Comparison of ENCODE assay signal across 20 cellular contexts in the genomic region with DNA sequence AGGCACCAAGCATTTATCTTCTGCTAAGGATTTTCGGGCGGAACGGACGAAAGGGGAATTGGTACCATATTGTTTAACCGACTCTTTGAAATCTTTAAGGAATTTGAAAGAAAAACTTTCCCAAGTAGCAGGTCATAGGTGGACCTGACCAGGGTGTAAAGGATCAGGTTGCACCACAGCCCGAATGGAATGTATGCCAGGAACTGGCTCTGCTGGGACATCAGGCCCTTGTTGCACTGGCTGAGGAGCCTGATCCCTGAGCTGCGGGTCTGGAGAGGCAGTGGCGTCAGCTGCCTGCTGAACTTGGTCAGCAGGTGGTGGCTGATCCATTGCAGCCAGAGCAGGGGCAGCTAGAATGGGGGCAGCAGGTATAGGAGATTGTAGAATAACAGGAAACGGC. TPM values are rescaled to one million over a fixed set of nuclear protein-coding genes. Genes with fewer than 3 reads are reported as not detected.
"Had no signal": no experiment of that assay in that cellular context is flagged by ENCODE, and none has a peak within 500 bp of the region (broad histone marks: within the 10 kb centered on the region; RNA-seq: fewer than 3 reads in every experiment).

No MANE protein-coding gene starts in this region.

- H3K9me3 ChIP-seq: esophagus squamous epithelium, gastroesophageal sphincter, sigmoid colon, stomach had no signal

- H3K27ac Mint-ChIP-seq: dendritic cell treated with granulocyte-macrophage colony-stimulating factor and Interleukin-4, amounts not matched to agents 40 ng/mL and 50 ng/mL, for 4 days; effector memory CD8-positive, alpha-beta T cell; memory B cell; natural killer cell treated with Interleukin-12 subunit alpha and Interleukin-12 subunit beta and Interleukin-15 and Interleukin-18, amount 100 ng/mL, for 72 hours; stimulated activated naive B cell treated with anti-CD40 and anti-IgM and Interleukin-4, amounts not matched to agents 10 μg/mL and 1 μg/mL and 100 μg/mL, for 72 hours; type B pancreatic cell had no signal

- H3K27me3 Mint-ChIP-seq: dendritic cell treated with granulocyte-macrophage colony-stimulating factor and Interleukin-4, amounts not matched to agents 40 ng/mL and 50 ng/mL, for 4 days; memory B cell; type B pancreatic cell had no signal

- ATAC-seq: effector memory CD8-positive, alpha-beta T cell; gastroesophageal sphincter; left cardiac atrium; stimulated activated naive B cell treated with anti-CD40 and anti-IgM and Interleukin-4, amounts not matched to agents 10 μg/mL and 1 μg/mL and 100 μg/mL, for 72 hours had no signal

- H3K4me1 Mint-ChIP-seq: central memory CD8-positive, alpha-beta T cell; memory B cell had no signal

- H3K27ac ChIP-seq: esophagus squamous epithelium, gastroesophageal sphincter, sigmoid colon, skin epidermis, stomach had no signal

- H3K4me3 ChIP-seq: esophagus squamous epithelium, gastroesophageal sphincter, sigmoid colon, skin epidermis, stomach had no signal

- H3K9me3 Mint-ChIP-seq: central memory CD8-positive, alpha-beta T cell; effector memory CD8-positive, alpha-beta T cell; natural killer cell treated with Interleukin-12 subunit alpha and Interleukin-12 subunit beta and Interleukin-15 and Interleukin-18, amount 100 ng/mL, for 72 hours; type B pancreatic cell had no signal

- H3K4me3 Mint-ChIP-seq: central memory CD8-positive, alpha-beta T cell; dendritic cell treated with granulocyte-macrophage colony-stimulating factor and Interleukin-4, amounts not matched to agents 40 ng/mL and 50 ng/mL, for 4 days; effector memory CD8-positive, alpha-beta T cell; memory B cell; natural killer cell treated with Interleukin-12 subunit alpha and Interleukin-12 subunit beta and Interleukin-15 and Interleukin-18, amount 100 ng/mL, for 72 hours; stimulated activated naive B cell treated with anti-CD40 and anti-IgM and Interleukin-4, amounts not matched to agents 10 μg/mL and 1 μg/mL and 100 μg/mL, for 72 hours; type B pancreatic cell had no signal

- H3K27me3 ChIP-seq: esophagus squamous epithelium, gastroesophageal sphincter, sigmoid colon, stomach had no signal

- H3K36me3 Mint-ChIP-seq: memory B cell; natural killer cell treated with Interleukin-12 subunit alpha and Interleukin-12 subunit beta and Interleukin-15 and Interleukin-18, amount 100 ng/mL, for 72 hours; stimulated activated naive B cell treated with anti-CD40 and anti-IgM and Interleukin-4, amounts not matched to agents 10 μg/mL and 1 μg/mL and 100 μg/mL, for 72 hours had no signal

- DNase-seq: effector memory CD8-positive, alpha-beta T cell; esophagus squamous epithelium; foreskin fibroblast; glutamatergic neuron; kidney; left cardiac atrium; midbrain; posterior cingulate gyrus; sigmoid colon; stimulated activated CD4-positive, alpha-beta T cell treated with anti-CD3 and anti-CD28 coated beads, Interleukin-2, amount 100 ng/mL, for 24 hours; stimulated activated CD4-positive, alpha-beta T cell treated with anti-CD3 and anti-CD28 coated beads, Interleukin-4, amount 100 ng/mL, for 4 hours; stimulated activated naive B cell treated with anti-CD40 and anti-IgM and Interleukin-4, amounts not matched to agents 10 μg/mL and 1 μg/mL and 100 μg/mL, for 72 hours; stomach had no signal

- H3K36me3 ChIP-seq: esophagus squamous epithelium, gastroesophageal sphincter, sigmoid colon, stomach had no signal

RNA-seq across cellular contexts. Expression of a gene that starts 41.4 kb away (rescaled TPM):
- total RNA-seq: natural killer cell treated with Interleukin-12 subunit alpha and Interleukin-12 subunit beta and Interleukin-15 and Interleukin-18, amount 100 ng/mL, for 72 hours had no signal
